Comparison of ENCODE assay signal across 15 cellular contexts in the genomic region with DNA sequence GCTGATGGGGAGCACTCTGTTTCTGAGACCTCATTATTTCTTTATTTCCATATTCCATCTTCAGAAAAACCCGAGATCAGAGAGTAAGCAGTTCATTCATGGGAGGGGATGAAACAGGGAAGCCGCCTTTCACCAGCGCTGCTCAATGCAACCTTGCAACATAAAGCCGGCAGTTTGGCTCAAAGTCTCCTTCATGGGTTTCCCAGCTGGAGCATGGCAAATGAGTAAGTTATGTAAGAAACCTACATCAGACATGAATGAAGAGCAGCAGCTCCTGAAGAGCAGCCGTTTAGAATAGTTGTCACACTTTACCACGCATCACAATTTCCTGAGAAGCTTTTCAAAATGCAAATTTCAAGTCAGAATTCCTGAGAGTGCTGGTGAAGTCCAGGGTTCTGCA.
A peak's percentile ranks its signal among the peaks of the same experiment; 100 is the strongest.
DNase-seq lines count a peak whose midpoint lies in the region; ATAC-seq and TF ChIP-seq lines count a peak whose summit lies in the region.
"Had no signal": no experiment of that assay in that cellular context is flagged by ENCODE, and none has a peak within 500 bp of the region (broad histone marks: within the 10 kb centered on the region; RNA-seq: fewer than 3 reads in every experiment).

No MANE protein-coding gene starts in this region.

- intact Hi-C loops in A673 (cut with micrococcal nuclease; ENCODE audit: unreplicated experiment) (no loop called here), head of caudate nucleus (cut with DNase I) (no loop called here), mammary epithelial cell (cut with micrococcal nuclease) (no loop called here)

- no peak overlapping the region for H2BK5ac ChIP-seq in neuronal stem cell (ENCODE audit: low read length)

- H3K36me3 ChIP-seq in A673 (ENCODE audit: insufficient read depth, low read length, poor library complexity, severe bottlenecking) (no peaks in the 10 kb centered on the region), NT2/D1 (ENCODE audit: insufficient read depth, insufficient read length, low read length) (no peaks in the 10 kb centered on the region), neuronal stem cell (replicated peaks in 1 of 2; ENCODE audit: control insufficient read depth in 2 of 2, insufficient read depth in 2 of 2, low read length in 2 of 2) (no peaks in the 10 kb centered on the region), mammary epithelial cell (ENCODE audit: insufficient read depth, low read length) (no peaks in the 10 kb centered on the region)

- no peak overlapping the region for H2BK120ac ChIP-seq in neuronal stem cell (ENCODE audit: low read depth, low read length)

- no peak overlapping the region for H3K18ac ChIP-seq in neuronal stem cell (ENCODE audit: low read length)

- DNase-seq in A673 (ENCODE audit: low spot score) (peak; percentile 9), NT2/D1 (ENCODE audit: low read depth, low spot score) (peak; percentile 2), head of caudate nucleus (peak in 28 of 42 donors; percentile 3 to 67 (median 20)), neuronal stem cell (ENCODE audit: low spot score) (no peak), mammary epithelial cell (no peak)
- DNase-seq: 8988T; ACHN; C1 segment of cervical spinal cord; Calu3; CD4-positive, alpha-beta T cell; DMS 273 treated with DMSO at 0.1 percent for 48 hours had no signal

- no peak overlapping the region for H3K23ac ChIP-seq in neuronal stem cell (ENCODE audit: low read depth, low read length, poor library complexity)

- dilution Hi-C loops in mammary epithelial cell (cut with HindIII; ENCODE audit: low sequenced_read_pairs), result no loop called here

- no peak overlapping the region for H3K4ac ChIP-seq in neuronal stem cell (ENCODE audit: low read length)

- no peaks in the 10 kb centered on the region for H3K27me3 ChIP-seq in A673 (replicated peaks; ENCODE audit: insufficient read depth, low read depth, low read length, poor library complexity)
- H3K27me3 ChIP-seq in NT2/D1 (ENCODE audit: insufficient read depth, insufficient read length), result no peaks in the 10 kb centered on the region
- H3K27me3 ChIP-seq in neuronal stem cell (ENCODE audit: control insufficient read depth in 3 of 3, insufficient read depth in 3 of 3, low read depth in 1 of 3, low read length in 3 of 3), result no peaks in the 10 kb centered on the region
- no peaks in the 10 kb centered on the region for H3K27me3 ChIP-seq in mammary epithelial cell (ENCODE audit: insufficient read depth, low read length)

- BruUV-seq in A673 (replicated peaks; lab: Mats Ljungman, UMichigan) (no TSS peak), mammary epithelial cell (replicated peaks; lab: Mats Ljungman, UMichigan) (no TSS peak)

- no peak overlapping the region for H3K14ac ChIP-seq in neuronal stem cell (ENCODE audit: low read length)

- H3K9me3 ChIP-seq in A673 (ENCODE audit: low read depth, low read length, poor library complexity, severe bottlenecking), result no peaks in the 10 kb centered on the region
- H3K9me3 ChIP-seq in NT2/D1 (ENCODE audit: insufficient read depth, low read length), result no peaks in the 10 kb centered on the region
- H3K9me3 ChIP-seq in neuronal stem cell (replicated peaks in 1 of 2; ENCODE audit: control insufficient read depth in 2 of 2, insufficient read depth in 1 of 2, low read depth in 1 of 2, low read length in 2 of 2), result no peaks in the 10 kb centered on the region
- H3K9me3 ChIP-seq in mammary epithelial cell (replicated peaks; ENCODE audit: insufficient read depth, low read length), result no peaks in the 10 kb centered on the region

- no peaks in the 10 kb centered on the region for H4K20me1 ChIP-seq in mammary epithelial cell (ENCODE audit: insufficient read depth, low read length)

- no peaks in the 10 kb centered on the region for H3K79me1 ChIP-seq in neuronal stem cell (ENCODE audit: low read depth, low read length)

- no peak overlapping the region for H4K8ac ChIP-seq in neuronal stem cell (ENCODE audit: low read depth, low read length)

- H3K9ac ChIP-seq in NT2/D1 (ENCODE audit: insufficient read length, low read depth) (no peak overlapping the region), neuronal stem cell (ENCODE audit: low read depth, low read length, poor library complexity) (no peak overlapping the region), mammary epithelial cell (ENCODE audit: insufficient read depth, low read length) (no peak overlapping the region)

- CTCF ChIA-PET in A673 (lab: Charles Lee) (no interaction called here), mammary epithelial cell (lab: Charles Lee; ENCODE audit: low non-redundant PET) (no interaction called here)

- no peak overlapping the region for H2BK15ac ChIP-seq in neuronal stem cell (ENCODE audit: low read length)

- H3K79me2 ChIP-seq in mammary epithelial cell (ENCODE audit: insufficient read depth, low read length), result no peaks in the 10 kb centered on the region

- ATAC-seq in HG03196 (IDR thresholded peaks at IDR 0.05; ENCODE audit: unreplicated experiment) (no peak), HG03108 (IDR thresholded peaks at IDR 0.05; ENCODE audit: unreplicated experiment) (no peak)
- ATAC-seq: GM12878, HCT116 had no signal

- no peak for TF ChIP-seq CTCF in A673 (conservative IDR thresholded peaks at IDR 0.05; ENCODE audit: low read depth, low read length)
- TF ChIP-seq CTCF in mammary epithelial cell (conservative IDR thresholded peaks at IDR 0.05 in 1 of 2, IDR thresholded peaks at IDR 0.05 in 1 of 2; ENCODE audit: extremely low read depth in 1 of 2, insufficient read depth in 1 of 2, low read depth in 1 of 2, low read length in 2 of 2), result no peak

- H2AFZ ChIP-seq in neuronal stem cell (ENCODE audit: low read length), result peak overlapping the region; percentile 60
- no peak overlapping the region for H2AFZ ChIP-seq in mammary epithelial cell (ENCODE audit: low read depth, low read length)

- H3K4me1 ChIP-seq in A673 (ENCODE audit: insufficient read depth, low read length, poor library complexity, severe bottlenecking) (peaks cover 29% of the 10 kb centered on the region), NT2/D1 (ENCODE audit: insufficient read depth, insufficient read length) (no peaks in the 10 kb centered on the region), neuronal stem cell (ENCODE audit: control insufficient read depth in 2 of 2, insufficient read depth in 1 of 2, low read depth in 1 of 2, low read length in 2 of 2) (peaks cover 0 to 6% of the 10 kb centered on the region in 2 donors), mammary epithelial cell (ENCODE audit: insufficient read depth, low read length) (no peaks in the 10 kb centered on the region)

- no peak overlapping the region for H2AK5ac ChIP-seq in neuronal stem cell (ENCODE audit: low read depth, low read length)

- no peak overlapping the region for H3K27ac ChIP-seq in A673 (ENCODE audit: low read depth, low read length, poor library complexity, severe bottlenecking)
- no peak overlapping the region for H3K27ac ChIP-seq in neuronal stem cell (replicated peaks; ENCODE audit: low read length)
- no peak overlapping the region for H3K27ac ChIP-seq in mammary epithelial cell (ENCODE audit: insufficient read depth, low read depth, low read length)

- no peak overlapping the region for H2BK12ac ChIP-seq in neuronal stem cell (ENCODE audit: low read length)

- no peak overlapping the region for H4K91ac ChIP-seq in neuronal stem cell (ENCODE audit: low read depth, low read length, poor library complexity)

- WGBS in neuronal stem cell (ENCODE audit: extremely low coverage in 2 of 2, insufficient read length in 2 of 2, insufficient replicate concordance in 1 of 2), 2 donors, result no CpG with 5 or more reads among the region's 6 CpGs
- WGBS in mammary epithelial cell (ENCODE audit: low coverage, missing lambda C conversion rate), result 63% methylated on average over 6 of the region's 6 CpGs

- H3K4me3 ChIP-seq in A673 (ENCODE audit: low read depth, low read length, poor library complexity, severe bottlenecking) (no peak overlapping the region), NT2/D1 (ENCODE audit: insufficient read length, low read depth) (no peak overlapping the region), neuronal stem cell (ENCODE audit: low read length in 2 of 2) (no peak overlapping the region), mammary epithelial cell (replicated peaks in 1 of 3; ENCODE audit: insufficient read depth in 1 of 3, low read depth in 2 of 3, low read length in 3 of 3) (no peak overlapping the region)
- H3K4me3 ChIP-seq: GM12878 had no signal

- H3K4me2 ChIP-seq in neuronal stem cell (ENCODE audit: insufficient read depth, low read length, poor library complexity, severe bottlenecking) (no peak overlapping the region), mammary epithelial cell (ENCODE audit: insufficient read depth, low read depth, low read length) (no peak overlapping the region)

- POLR2A ChIA-PET in A673 (lab: Charles Lee; ENCODE audit: low non-redundant PET), result no interaction called here

- in situ Hi-C loops in mammary epithelial cell (cut with MboI; ENCODE audit: low sequenced_read_pairs in 2 of 2), result no loop called here

Comparison
In these comparisons a context has a peak if more than half of its experiments do, and no peak if none do; other contexts are left out.
1. DNase-seq: peak in A673 (single experiment), NT2/D1 (single experiment) and head of caudate nucleus (28 of 42); none in neuronal stem cell (single experiment) and mammary epithelial cell (single experiment).